19 cellular contexts compared by ENCODE assay signal in the genomic region with DNA sequence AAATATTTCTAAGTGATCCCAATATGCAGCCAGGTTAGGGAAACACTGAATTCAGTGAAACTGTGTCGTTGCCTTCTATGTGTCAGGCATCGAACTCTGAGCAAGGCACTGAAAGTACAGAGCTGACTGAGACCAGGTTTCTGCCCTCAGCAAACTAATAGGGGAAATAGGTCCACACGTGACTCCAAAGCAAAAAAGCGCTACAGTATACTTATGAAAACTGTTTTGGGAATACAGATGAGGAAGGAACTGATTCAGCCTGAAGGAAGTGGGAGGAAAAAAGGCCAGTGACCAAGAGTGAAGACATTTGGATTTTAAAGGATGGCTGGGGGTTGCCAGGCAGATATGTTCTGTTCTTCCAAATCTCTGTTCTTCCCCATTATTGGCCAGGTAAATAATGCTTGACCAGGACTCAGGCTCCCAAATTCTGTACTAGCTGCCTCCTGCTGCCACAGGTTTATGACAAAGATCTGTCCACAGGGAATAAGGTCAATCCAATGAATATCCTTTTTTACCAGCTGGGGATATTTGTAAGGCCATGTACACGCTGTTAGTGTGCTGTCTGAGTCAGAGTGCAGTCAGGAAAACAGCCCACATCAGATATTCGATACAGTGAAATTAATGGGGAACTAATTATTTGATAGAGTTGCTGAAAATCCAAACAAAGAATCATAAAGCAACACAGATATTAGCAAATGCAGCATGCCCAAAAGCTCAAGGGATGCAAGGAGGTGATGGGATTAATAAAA. TPM values are rescaled to one million over a fixed set of nuclear protein-coding genes. Genes with fewer than 3 reads are reported as not detected.
DNase-seq lines count a peak whose midpoint lies in the region; ATAC-seq lines count a peak whose summit lies in the region.
"Had no signal": no experiment of that assay in that cellular context is flagged by ENCODE, and none has a peak within 500 bp of the region (broad histone marks: within the 10 kb centered on the region; RNA-seq: fewer than 3 reads in every experiment).

No MANE protein-coding gene starts in this region.

- no peak overlapping the region for H3K4me3 Mint-ChIP-seq in dendritic cell treated with granulocyte-macrophage colony-stimulating factor and Interleukin-4, amounts not matched to agents 40 ng/mL and 50 ng/mL, for 4 days
- H3K4me3 Mint-ChIP-seq: CD4-positive, alpha-beta T cell had no signal

- no peaks in the 10 kb centered on the region for H3K27me3 ChIP-seq in GM23248 (replicated peaks; ENCODE audit: insufficient read depth)

- no peaks in the 10 kb centered on the region for H4K20me1 ChIP-seq in GM23248 (ENCODE audit: insufficient read depth)

- ATAC-seq in left lobe of liver (peak; percentile 42), GM21576 (IDR thresholded peaks at IDR 0.05; ENCODE audit: unreplicated experiment) (no peak), GM18519 (IDR thresholded peaks at IDR 0.05; ENCODE audit: low FRiP score, unreplicated experiment) (no peak)
- ATAC-seq in activated naive CD4-positive, alpha-beta T cell treated with anti-CD3 and anti-CD28 coated beads, Interleukin-2, amount 50 U/mL, for 72 hours = no peak
- ATAC-seq: SK-N-SH treated with all-trans-retinoic acid at 6 μM for 48 hours had no signal

- H3K36me3 Mint-ChIP-seq in dendritic cell treated with granulocyte-macrophage colony-stimulating factor and Interleukin-4, amounts not matched to agents 40 ng/mL and 50 ng/mL, for 4 days (ENCODE audit: low read depth) = peaks cover 10% of the 10 kb centered on the region
- peaks cover 9 to 13% of the 10 kb centered on the region in 2 donors for H3K36me3 Mint-ChIP-seq in activated naive CD4-positive, alpha-beta T cell treated with anti-CD3 and anti-CD28 coated beads, Interleukin-2, amount 50 U/mL, for 72 hours

- 30 to 35% methylated on average over 6 of the region's 6 CpGs for WGBS in GM23248 (ENCODE audit: low coverage in 1 of 2, low lambda C conversion rate in 2 of 2, missing lambda C conversion rate in 2 of 2), 2 experiments

- no peaks in the 10 kb centered on the region for H3K27me3 Mint-ChIP-seq in dendritic cell treated with granulocyte-macrophage colony-stimulating factor and Interleukin-4, amounts not matched to agents 40 ng/mL and 50 ng/mL, for 4 days
- H3K27me3 Mint-ChIP-seq: CD4-positive, alpha-beta T cell had no signal

- H3K4me1 ChIP-seq in GM23248 (ENCODE audit: insufficient read depth) = no peaks in the 10 kb centered on the region
- H3K4me1 ChIP-seq: Caco-2 had no signal

- intact Hi-C loops in dendritic cell treated with granulocyte-macrophage colony-stimulating factor and Interleukin-4, amounts not matched to agents 40 ng/mL and 50 ng/mL, for 4 days (cut with micrococcal nuclease) = loop anchor here (5.0 to 10.0 kb wide), 3 partner anchors 37 to 645 kb away; no protein-coding TSS in a partner anchor

- no peaks in the 10 kb centered on the region for H3K9me2 ChIP-seq in GM23248 (ENCODE audit: insufficient read depth)

- no peak overlapping the region for H3K27ac ChIP-seq in GM23248
- H3K27ac ChIP-seq: RWPE1 had no signal

- no peak overlapping the region for H3K4me2 ChIP-seq in GM23248 (ENCODE audit: unreplicated experiment)

- in situ Hi-C loops in GM23248 (cut with MboI) = loop anchor here (10.0 to 25.0 kb wide), 3 partner anchors 185 to 642 kb away; a partner anchor contains a TSS

- peaks cover 3% of the 10 kb centered on the region for H3K9me3 ChIP-seq in GM23248 (ENCODE audit: low read depth)

- H3K4me1 Mint-ChIP-seq in dendritic cell treated with granulocyte-macrophage colony-stimulating factor and Interleukin-4, amounts not matched to agents 40 ng/mL and 50 ng/mL, for 4 days (ENCODE audit: low read depth) = peaks cover 16% of the 10 kb centered on the region

- no peaks in the 10 kb centered on the region for H3K79me2 ChIP-seq in GM23248 (ENCODE audit: insufficient read depth)

- H3K9ac ChIP-seq in GM23248 = no peak overlapping the region

- peak overlapping the region; percentile 21 for H3K27ac Mint-ChIP-seq in dendritic cell treated with granulocyte-macrophage colony-stimulating factor and Interleukin-4, amounts not matched to agents 40 ng/mL and 50 ng/mL, for 4 days
- no peak overlapping the region for H3K27ac Mint-ChIP-seq in activated naive CD4-positive, alpha-beta T cell treated with anti-CD3 and anti-CD28 coated beads, Interleukin-2, amount 50 U/mL, for 72 hours
- H3K27ac Mint-ChIP-seq: CD4-positive, alpha-beta T cell had no signal

- DNase-seq in ELR (ENCODE audit: low read depth) (peak; percentile 35), GM23248 (peak; percentile 3), left lobe of liver (ENCODE audit: low spot score) (no peak), NCI-H1436 (lab: John Stamatoyannopoulos, UW) (no peak)
- no peak for DNase-seq in activated naive CD4-positive, alpha-beta T cell treated with anti-CD3 and anti-CD28 coated beads, Interleukin-2, amount 50 U/mL, for 72 hours (ENCODE audit: low spot score in 2 of 2)
- DNase-seq: Caco-2; CD4-positive, alpha-beta T cell; DMS 273 treated with DMSO at 0.1 percent for 48 hours; DMS79 treated with DMSO at 0.1 percent for 48 hours; KBM-7; MM.1S; NCI-H1048; NCI-H1436 treated with DMSO at 0.1 percent for 48 hours; NCI-H1930 had no signal

- H3F3A ChIP-seq in GM23248 (ENCODE audit: insufficient read depth) = no peaks in the 10 kb centered on the region

- no peak overlapping the region for H2AFZ ChIP-seq in GM23248

- H3K4me3 ChIP-seq in GM23248 = no peak overlapping the region

- H3K9me3 Mint-ChIP-seq in dendritic cell treated with granulocyte-macrophage colony-stimulating factor and Interleukin-4, amounts not matched to agents 40 ng/mL and 50 ng/mL, for 4 days = peaks cover 20% of the 10 kb centered on the region
- H3K9me3 Mint-ChIP-seq in activated naive CD4-positive, alpha-beta T cell treated with anti-CD3 and anti-CD28 coated beads, Interleukin-2, amount 50 U/mL, for 72 hours = peaks cover 4 to 9% of the 10 kb centered on the region in 2 donors

- H3K36me3 ChIP-seq in GM23248 (ENCODE audit: low read depth) = no peaks in the 10 kb centered on the region

RNA-seq across cellular contexts. Expression of a gene that starts 24.5 kb away (rescaled TPM):
- 16.0 and 22.8 TPM in 2 replicates for total RNA-seq in GM23248 (2014; rRNA removed; shearing (Covaris generic))
- 8.0 and 9.5 TPM in 2 replicates for polyA plus RNA-seq in GM23248 (2016; fragmentation: Nextera tagmentation; extraction: Ambion mirVana)
- 9.3 TPM for total RNA-seq in left lobe of liver
- 10 to 100 TPM; 46.6 to 48.1 TPM for total RNA-seq in activated naive CD4-positive, alpha-beta T cell treated with anti-CD3 and anti-CD28 coated beads, Interleukin-2, amount 50 U/mL, for 72 hours

Comparison
In these comparisons a context has a peak if more than half of its experiments do, and no peak if none do; other contexts are left out.
1. DNase-seq: peak in ELR (single experiment) and GM23248 (single experiment); none in left lobe of liver (single experiment), activated naive CD4-positive, alpha-beta T cell treated with anti-CD3 and anti-CD28 coated beads, Interleukin-2, amount 50 U/mL, for 72 hours (0 of 2) and NCI-H1436 (single experiment).